In the genomic region with DNA sequence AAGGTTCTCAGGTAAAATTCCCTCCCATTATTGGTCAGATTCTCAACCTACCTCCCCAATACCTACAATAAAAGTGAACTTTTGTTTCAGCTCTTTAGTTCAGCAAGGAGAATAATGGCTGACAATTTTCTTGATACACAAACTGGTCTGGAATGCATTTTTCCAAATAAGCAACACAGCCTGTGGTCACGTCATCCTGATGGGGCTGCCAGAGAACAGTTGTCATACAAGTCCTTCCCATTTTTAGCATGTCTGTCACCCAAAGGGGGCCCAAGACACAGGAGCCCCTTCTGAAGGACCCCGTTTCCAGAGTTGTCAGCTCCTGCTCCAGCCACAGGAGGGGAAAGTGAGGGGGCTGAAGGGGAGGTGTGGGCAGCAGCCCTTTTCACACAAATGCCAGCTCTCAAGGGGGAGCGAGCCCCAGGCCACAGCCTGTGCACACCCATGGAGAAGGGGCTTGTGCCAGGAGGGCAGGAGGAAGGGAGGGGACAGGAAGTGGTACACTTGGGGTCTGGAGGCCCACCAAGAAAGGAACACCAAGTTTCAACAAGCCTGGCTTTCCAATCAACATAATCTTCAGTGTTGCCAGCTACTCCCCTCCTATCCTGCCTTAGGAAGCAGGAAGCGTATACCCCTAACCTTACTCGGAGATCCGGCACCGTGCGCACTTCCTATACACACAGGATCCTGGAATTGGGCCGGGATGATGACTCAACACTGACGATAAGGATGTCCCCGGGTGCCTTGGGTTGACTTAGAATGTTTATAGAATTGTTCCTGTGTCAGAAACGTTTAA, we compare ENCODE assay signal across 8 cellular contexts. TPM values are rescaled to one million over a fixed set of nuclear protein-coding genes. Genes with fewer than 3 reads are reported as not detected.
DNase-seq lines count a peak whose midpoint lies in the region; TF ChIP-seq lines count a peak whose summit lies in the region.
"Had no signal": no experiment of that assay in that cellular context is flagged by ENCODE, and none has a peak within 500 bp of the region (broad histone marks: within the 10 kb centered on the region; RNA-seq: fewer than 3 reads in every experiment).

No MANE protein-coding gene starts in this region.

- 36 to 37% methylated on average over 9 to 12 of the region's 12 CpGs for WGBS in esophagus squamous epithelium, 2 donors

- no peak for TF ChIP-seq CTCF in esophagus squamous epithelium (IDR thresholded peaks at IDR 0.05)

- H3K36me3 ChIP-seq in esophagus squamous epithelium (peaks cover 0 to 9% (median 0%) of the 10 kb centered on the region in 3 donors), muscle layer of duodenum (ENCODE audit: control insufficient read depth in 1 of 2, insufficient read depth in 2 of 2, low read length in 2 of 2) (peaks cover 7 to 46% of the 10 kb centered on the region in 2 donors)

- H3K27me3 ChIP-seq in esophagus squamous epithelium (no peaks in the 10 kb centered on the region), muscle layer of duodenum (ENCODE audit: low read depth, low read length) (no peaks in the 10 kb centered on the region)

- H3K9me3 ChIP-seq in esophagus squamous epithelium (no peaks in the 10 kb centered on the region), muscle layer of duodenum (ENCODE audit: control insufficient read depth in 1 of 2, low read length in 2 of 2) (no peaks in the 10 kb centered on the region)

- H3K27ac ChIP-seq in esophagus squamous epithelium (peak overlapping the region; percentile 72 to 89 (median 81)), muscle layer of duodenum (ENCODE audit: low read length) (peak overlapping the region; percentile 83)

- no peak for TF ChIP-seq POLR2A in esophagus squamous epithelium (IDR thresholded peaks at IDR 0.05)

- intact Hi-C loops in esophagus squamous epithelium (cut with DNase I), result no loop called here

- DNase-seq in RPMI7951 (ENCODE audit: low read depth) (peak; percentile 91), esophagus squamous epithelium (lab: John Stamatoyannopoulos, UW) (peak; percentile 19), cerebellar cortex (ENCODE audit: low spot score) (no peak), NCI-H146 treated with DMSO at 0.1 percent for 48 hours (lab: John Stamatoyannopoulos, UW; ENCODE audit: unreplicated experiment) (no peak), COLO829 (ENCODE audit: low spot score) (no peak)
- no peak for DNase-seq in NK-92 treated with Interleukin-12 subunit alpha and Interleukin-12 subunit beta, amount 100 ng/mL, for 24 hours (lab: John Stamatoyannopoulos, UW)
- DNase-seq: NCI-H69 had no signal

- H3K4me1 ChIP-seq in esophagus squamous epithelium (peaks cover 0 to 47% (median 16%) of the 10 kb centered on the region in 3 donors), muscle layer of duodenum (ENCODE audit: control insufficient read depth in 1 of 2, insufficient read depth in 2 of 2, low read length in 2 of 2) (peaks cover 6 to 33% of the 10 kb centered on the region in 2 donors)

- no peak overlapping the region for H3K4me3 ChIP-seq in esophagus squamous epithelium
- H3K4me3 ChIP-seq in muscle layer of duodenum (ENCODE audit: low read depth in 1 of 2, low read length in 2 of 2), result no peak overlapping the region

RNA-seq across cellular contexts. Expression of gene PDLIM1, which starts 43.4 kb away (rescaled TPM):
- 38.4 and 38.8 TPM in 2 replicates for total RNA-seq in RPMI7951 (2014; rRNA removed; shearing (Covaris generic))
- total RNA-seq in esophagus squamous epithelium, result 100 to 1,000 TPM in 1 of 4 donors, 10 to 100 TPM in 3; 59.5 to 142 (median 79.2) TPM

Comparison
In these comparisons a context has a peak if more than half of its experiments do, and no peak if none do; other contexts are left out.
1. DNase-seq: peak in RPMI7951 (single experiment) and esophagus squamous epithelium (single experiment); none in cerebellar cortex (single experiment), NCI-H146 treated with DMSO at 0.1 percent for 48 hours (single experiment), COLO829 (single experiment) and NK-92 treated with Interleukin-12 subunit alpha and Interleukin-12 subunit beta, amount 100 ng/mL, for 24 hours (single experiment).